ENCODE assay signal across 8 cellular contexts in the genomic region with DNA sequence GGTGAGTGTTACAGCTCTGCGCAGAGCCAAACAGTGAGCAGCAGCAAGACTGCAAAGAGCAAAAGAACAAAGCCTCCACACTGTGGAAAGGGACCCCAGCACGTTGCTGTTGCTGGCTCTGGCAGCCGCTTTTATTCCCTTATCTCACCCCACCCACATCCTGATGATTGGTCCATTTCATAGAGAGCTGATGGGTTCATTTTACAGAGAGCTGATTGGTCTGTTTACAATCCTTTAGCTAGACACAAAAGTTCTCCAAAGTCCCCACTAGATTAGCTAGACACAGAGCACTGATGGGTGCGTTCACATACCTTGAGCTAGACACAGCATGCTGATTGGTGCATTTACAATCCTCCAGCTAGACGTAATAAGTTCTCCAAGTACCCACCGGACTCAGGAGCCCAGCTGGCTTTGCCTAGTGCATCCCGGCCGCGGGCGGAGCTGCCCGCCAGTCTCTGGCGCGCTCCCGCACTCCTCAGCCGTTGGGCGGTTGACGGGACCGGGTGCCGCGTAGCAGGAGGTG.
DNase-seq lines count a peak whose midpoint lies in the region; ATAC-seq and TF ChIP-seq lines count a peak whose summit lies in the region.
"Not testable (repeated sequence)": the region's sequence is repeated elsewhere in the genome, so short reads cannot be mapped to it uniquely, and the experiment has no call there.

No MANE protein-coding gene starts in this region.

- peak overlapping the region; percentile 65 for H3K27ac Mint-ChIP-seq in activated T-helper 17 cell treated with anti-CD3 and anti-CD28 coated beads, Interleukin-2, amount 50 U/mL, for 72 hours

- H3K27me3 Mint-ChIP-seq in activated T-helper 17 cell treated with anti-CD3 and anti-CD28 coated beads, Interleukin-2, amount 50 U/mL, for 72 hours = not testable (repeated sequence)

- H3K9me3 ChIP-seq in HAP-1, lower lobe of right lung: not testable (repeated sequence)

- not testable (repeated sequence) for H3K27me3 ChIP-seq in HAP-1 (ENCODE audit: low read depth); lower lobe of right lung (ENCODE audit: low read depth)

- H3K4me1 Mint-ChIP-seq in activated T-helper 17 cell treated with anti-CD3 and anti-CD28 coated beads, Interleukin-2, amount 50 U/mL, for 72 hours = not testable (repeated sequence)

- H3K4me3 Mint-ChIP-seq in activated T-helper 17 cell treated with anti-CD3 and anti-CD28 coated beads, Interleukin-2, amount 50 U/mL, for 72 hours = peak overlapping the region; percentile 79

- in situ Hi-C loops in ACHN (cut with HindIII; ENCODE audit: low pct_ligation_motif_present, low pct_unique_long_range_greater_than_20kb, low sequenced_read_pairs); HAP-1 (cut with MboI; ENCODE audit: low sequenced_read_pairs): not testable (repeated sequence)

- H3K4me3 ChIP-seq in HAP-1 (peak overlapping the region; percentile 43), lower lobe of right lung (peak overlapping the region; percentile 62)

- not testable (repeated sequence) for TF ChIP-seq CTCF in lower lobe of right lung (IDR thresholded peaks at IDR 0.05)

- H3K4me1 ChIP-seq in HAP-1, lower lobe of right lung: not testable (repeated sequence)

- not testable (repeated sequence) for H3K36me3 Mint-ChIP-seq in activated T-helper 17 cell treated with anti-CD3 and anti-CD28 coated beads, Interleukin-2, amount 50 U/mL, for 72 hours (ENCODE audit: low read depth)

- not testable (repeated sequence) for H3K9me3 Mint-ChIP-seq in activated T-helper 17 cell treated with anti-CD3 and anti-CD28 coated beads, Interleukin-2, amount 50 U/mL, for 72 hours

- H3K36me3 ChIP-seq in HAP-1 (replicated peaks); lower lobe of right lung: not testable (repeated sequence)

- intact Hi-C loops in lower lobe of right lung (cut with DNase I) = not testable (repeated sequence)

- peak; percentile 56 for ATAC-seq in activated T-helper 17 cell treated with anti-CD3 and anti-CD28 coated beads, Interleukin-2, amount 50 U/mL, for 72 hours (replicated peaks)
- ATAC-seq in lower lobe of right lung = not testable (repeated sequence)

- H3K27ac ChIP-seq in epithelial cell of prostate = peak overlapping the region; percentile 70
- peak overlapping the region; percentile 85 for H3K27ac ChIP-seq in lower lobe of right lung

- DNase-seq in ACHN (peak; percentile 86), HAP-1 (ENCODE audit: low spot score in 2 of 2) (peak; percentile 75 to 81), NCI-H2171 (lab: John Stamatoyannopoulos, UW) (peak; percentile 48), SKM-1 (lab: John Stamatoyannopoulos, UW; ENCODE audit: unreplicated experiment) (peak; percentile 13), epithelial cell of prostate (ENCODE audit: low read depth, low spot score) (peak; percentile 67), lower lobe of right lung (peak; percentile 32)
- peak; percentile 19 to 24 for DNase-seq in stimulated activated CD4-positive, alpha-beta T cell treated with anti-CD3 and anti-CD28 coated beads, Interleukin-12 subunit alpha, Interleukin-12 subunit beta, amount 100 ng/mL, for 24 hours (ENCODE audit: low read depth in 2 of 2)

Comparison
In these comparisons a context has a peak if more than half of its experiments do, and no peak if none do; other contexts are left out.
1. DNase-seq: peak in every context shown above with its lines; median percentile 86 in ACHN; 78 in HAP-1; 67 in epithelial cell of prostate; 48 in NCI-H2171; 32 in lower lobe of right lung; 22 in stimulated activated CD4-positive, alpha-beta T cell treated with anti-CD3 and anti-CD28 coated beads, Interleukin-12 subunit alpha, Interleukin-12 subunit beta, amount 100 ng/mL, for 24 hours; 13 in SKM-1.